ENCODE assay signal across 8 cellular contexts in the genomic region with DNA sequence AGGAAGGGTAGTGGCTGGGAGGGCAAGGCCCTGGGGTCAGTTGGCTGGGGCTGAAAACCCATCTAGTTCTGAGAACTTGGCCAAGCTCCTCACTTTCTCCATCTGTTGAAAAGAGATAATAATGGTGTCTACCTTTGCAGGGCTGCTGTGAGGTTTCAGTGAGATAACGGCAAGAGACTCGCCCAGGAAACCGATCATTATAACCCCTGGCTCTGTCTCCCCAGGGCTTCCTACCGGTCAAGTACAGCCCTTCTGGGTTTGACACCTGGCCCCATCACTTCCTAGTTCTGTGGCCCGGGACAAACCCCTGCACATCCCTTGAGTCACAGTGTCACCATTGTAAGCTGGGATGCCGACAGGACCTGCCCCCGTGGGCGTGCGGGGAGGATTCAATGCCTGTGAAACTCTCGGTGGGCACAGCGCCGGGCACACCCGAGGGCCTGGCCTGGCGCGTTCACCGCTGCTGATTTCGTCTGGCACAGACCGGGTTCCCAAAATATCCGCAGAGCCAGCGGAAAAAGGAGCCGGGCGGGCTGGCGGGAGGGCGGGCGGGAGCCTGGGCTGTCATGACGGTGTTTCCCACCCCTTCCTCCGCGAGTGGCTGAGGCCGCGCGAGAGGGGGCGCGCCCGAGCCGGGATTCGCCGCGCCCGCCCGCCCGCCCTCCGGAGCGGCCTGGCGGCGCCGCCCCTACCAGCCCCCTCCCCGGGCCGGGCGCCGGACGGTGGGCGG. TPM values are rescaled to one million over a fixed set of nuclear protein-coding genes. Genes with fewer than 3 reads are reported as not detected.
DNase-seq lines count a peak whose midpoint lies in the region; ATAC-seq and TF ChIP-seq lines count a peak whose summit lies in the region.

No MANE protein-coding gene starts in this region.

- TF ChIP-seq POLR2A in IMR-90 (IDR thresholded peaks at IDR 0.05; ENCODE audit: low read depth, low read length) (no peak), suprapubic skin (IDR thresholded peaks at IDR 0.05) (no peak)

- H3K4me3 Mint-ChIP-seq in CD4-positive, alpha-beta T cell, result peak overlapping the region; percentile 91
- peak overlapping the region; percentile 80 for H3K4me3 Mint-ChIP-seq in activated naive CD4-positive, alpha-beta T cell treated with anti-CD3 and anti-CD28 coated beads for 36 hours

- H2BK15ac ChIP-seq in IMR-90 (ENCODE audit: low read depth, low read length), result no peak overlapping the region

- H2BK5ac ChIP-seq in IMR-90 (ENCODE audit: low read depth, low read length, poor library complexity, severe bottlenecking), result peak overlapping the region; percentile 93

- peak overlapping the region; percentile 49 for H2AK5ac ChIP-seq in IMR-90 (ENCODE audit: low read depth, low read length)

- peak overlapping the region in 1 of 2 experiments; percentile 84; a peak in 2 of 4 replicates for H4K8ac ChIP-seq in IMR-90 (ENCODE audit: low read depth in 2 of 2, low read length in 2 of 2)

- H4K20me1 ChIP-seq in IMR-90 (ENCODE audit: insufficient read depth, low read length), result peaks cover 17% of the 10 kb centered on the region

- no peak for TF ChIP-seq CTCF in CD4-positive, alpha-beta T cell (IDR thresholded peaks at IDR 0.05)
- TF ChIP-seq CTCF in IMR-90 (conservative IDR thresholded peaks at IDR 0.05; ENCODE audit: low read depth, low read length), result no peak
- TF ChIP-seq CTCF in neutrophil (IDR thresholded peaks at IDR 0.05), result no peak
- TF ChIP-seq CTCF in suprapubic skin (IDR thresholded peaks at IDR 0.05), result peak in 1 of 2 donors; percentile 19

- CTCF ChIA-PET in CD4-positive, alpha-beta T cell (lab: Charles Lee), result interaction anchor here (1.0 to 1.3 kb wide), 2 partner anchors 23 to 70 kb away, joined by 4 to 5 read pairs; a partner anchor contains a TSS
- CTCF ChIA-PET in IMR-90 (lab: Yijun Ruan, JAX), result no interaction called here
- CTCF ChIA-PET in activated naive CD4-positive, alpha-beta T cell treated with anti-CD3 and anti-CD28 coated beads for 36 hours (lab: Charles Lee), result interaction anchor here (1.0 kb wide), 1 partner anchor 37 kb away, joined by 4 read pairs; no protein-coding TSS in a partner anchor

- no peaks in the 10 kb centered on the region for H3K9me3 Mint-ChIP-seq in CD4-positive, alpha-beta T cell
- no peaks in the 10 kb centered on the region for H3K9me3 Mint-ChIP-seq in activated naive CD4-positive, alpha-beta T cell treated with anti-CD3 and anti-CD28 coated beads for 36 hours

- H3K14ac ChIP-seq in IMR-90 (replicated peaks; ENCODE audit: low read depth, low read length), result peak overlapping the region; percentile 38; the same call in 1 of the 2 replicates

- peak overlapping the region; percentile 65 for H3K4ac ChIP-seq in IMR-90 (ENCODE audit: low read depth, low read length)

- no peaks in the 10 kb centered on the region for H3K9me3 ChIP-seq in CD4-positive, alpha-beta T cell (ENCODE audit: control insufficient read depth, low read length)
- H3K9me3 ChIP-seq in IMR-90 (ENCODE audit: control insufficient read depth, insufficient read depth, low read length) (no peaks in the 10 kb centered on the region), SJCRH30 (replicated peaks) (no peaks in the 10 kb centered on the region), neutrophil (no peaks in the 10 kb centered on the region), suprapubic skin (no peaks in the 10 kb centered on the region)

- no peak overlapping the region; the same call in 1 of the 2 replicates for H2BK20ac ChIP-seq in IMR-90 (ENCODE audit: low read depth, low read length)

- H3K27ac Mint-ChIP-seq in CD4-positive, alpha-beta T cell, result peak overlapping the region; percentile 73
- H3K27ac Mint-ChIP-seq in activated naive CD4-positive, alpha-beta T cell treated with anti-CD3 and anti-CD28 coated beads for 36 hours, result peak overlapping the region; percentile 81

- peak overlapping the region; percentile 77 for H2AK9ac ChIP-seq in IMR-90 (replicated peaks; ENCODE audit: low read depth, low read length, poor library complexity)

- no peaks in the 10 kb centered on the region for H3K27me3 ChIP-seq in CD4-positive, alpha-beta T cell (ENCODE audit: control insufficient read depth, insufficient read depth, low read length)
- H3K27me3 ChIP-seq in IMR-90 (ENCODE audit: control insufficient read depth, insufficient read depth, low read length), result no peaks in the 10 kb centered on the region
- H3K27me3 ChIP-seq in SJCRH30, result no peaks in the 10 kb centered on the region
- H3K27me3 ChIP-seq in neutrophil, result no peaks in the 10 kb centered on the region
- no peaks in the 10 kb centered on the region for H3K27me3 ChIP-seq in suprapubic skin

- intact Hi-C loops in CD4-positive, alpha-beta T cell (cut with DNase I, micrococcal nuclease), result loop anchor here (2.0 to 10.0 kb wide), 4 partner anchors 24 to 634 kb away; a partner anchor contains a TSS
- intact Hi-C loops in IMR-90 (cut with micrococcal nuclease), result loop anchor here (10.0 kb wide), 1 partner anchor 414 kb away; a partner anchor contains a TSS
- intact Hi-C loops in activated naive CD4-positive, alpha-beta T cell treated with anti-CD3 and anti-CD28 coated beads for 36 hours (cut with micrococcal nuclease), result loop anchor here (1.0 to 2.0 kb wide), 5 partner anchors 23 to 414 kb away; a partner anchor contains a TSS

- dilution Hi-C loops in IMR-90 (cut with HindIII; ENCODE audit: low sequenced_read_pairs, unreplicated experiment), result no loop called here

- peaks cover 18% of the 10 kb centered on the region; the same call in 1 of the 2 replicates for H3K9me1 ChIP-seq in IMR-90 (ENCODE audit: insufficient read depth, low read length)

- POLR2A ChIA-PET in CD4-positive, alpha-beta T cell (lab: Charles Lee), result interaction anchor here (1.4 to 2.6 kb wide), 3 partner anchors 23 to 194 kb away, joined by 3 to 14 read pairs (median 4); a partner anchor contains a TSS
- POLR2A ChIA-PET in IMR-90 (lab: Charles Lee; ENCODE audit: unreplicated experiment), result interaction anchor here (0.5 kb wide), 1 partner anchor 196 kb away, joined by 11 read pairs; a partner anchor contains a TSS

- H2BK120ac ChIP-seq in IMR-90 (ENCODE audit: low read depth, low read length), result no peak overlapping the region

- H3K56ac ChIP-seq in IMR-90 (ENCODE audit: extremely low read depth, insufficient read depth, low read length), result peak overlapping the region; percentile 57

- in situ Hi-C loops in IMR-90 (cut with MboI; ENCODE audit: low sequenced_read_pairs), result no loop called here

- no peaks in the 10 kb centered on the region for H3K27me3 Mint-ChIP-seq in CD4-positive, alpha-beta T cell
- H3K27me3 Mint-ChIP-seq in activated naive CD4-positive, alpha-beta T cell treated with anti-CD3 and anti-CD28 coated beads for 36 hours (ENCODE audit: low read depth), result no peaks in the 10 kb centered on the region

- H3K4me1 ChIP-seq in IMR-90 (ENCODE audit: control insufficient read depth, insufficient read depth, low read length), result peaks cover 13% of the 10 kb centered on the region
- peaks cover 12% of the 10 kb centered on the region for H3K4me1 ChIP-seq in SJCRH30
- H3K4me1 ChIP-seq in neutrophil (ENCODE audit: control insufficient read depth in 1 of 2, insufficient read depth in 1 of 2, low read depth in 1 of 2, low read length in 1 of 2), result peaks cover 68 to 69% of the 10 kb centered on the region in 2 experiments
- H3K4me1 ChIP-seq in suprapubic skin, result peaks cover 59% of the 10 kb centered on the region

- BruUV-seq in IMR-90 (replicated peaks; lab: Mats Ljungman, UMichigan), result no TSS peak

- peaks cover 34% of the 10 kb centered on the region for H3K36me3 Mint-ChIP-seq in CD4-positive, alpha-beta T cell (ENCODE audit: low read depth)
- H3K36me3 Mint-ChIP-seq in activated naive CD4-positive, alpha-beta T cell treated with anti-CD3 and anti-CD28 coated beads for 36 hours (ENCODE audit: low read depth), result peaks cover 28% of the 10 kb centered on the region

- no peak for TF ChIP-seq EP300 in suprapubic skin (IDR thresholded peaks at IDR 0.05)

- no peak overlapping the region for H4K91ac ChIP-seq in IMR-90 (ENCODE audit: insufficient read depth, low read depth, low read length)

- peak overlapping the region; percentile 99 for H3K4me2 ChIP-seq in IMR-90 (ENCODE audit: low read depth, low read length)

- peak overlapping the region; percentile 86 for H3K18ac ChIP-seq in IMR-90 (ENCODE audit: low read depth, low read length)

- peak overlapping the region; percentile 67; the same call in 1 of the 2 replicates for H3K23ac ChIP-seq in IMR-90 (ENCODE audit: low read depth, low read length)

- H3K36me3 ChIP-seq in IMR-90 (ENCODE audit: control insufficient read depth, insufficient read depth, low read length) (peaks cover 28% of the 10 kb centered on the region), SJCRH30 (peaks cover 19% of the 10 kb centered on the region), neutrophil (peaks cover 19% of the 10 kb centered on the region), suprapubic skin (peaks cover 13% of the 10 kb centered on the region)

- DNase-seq in CD4-positive, alpha-beta T cell, result peak; percentile 34 to 80 (median 62)
- DNase-seq in IMR-90 (peak; percentile 52), SJCRH30 (peak; percentile 65 to 74), germinal center (ENCODE audit: low spot score) (peak; percentile 90), suprapubic skin (ENCODE audit: low spot score in 2 of 2) (peak; percentile 84 to 87)
- DNase-seq in activated naive CD4-positive, alpha-beta T cell treated with anti-CD3 and anti-CD28 coated beads for 36 hours, result peak; percentile 85

- peak overlapping the region; percentile 93 for H3K9ac ChIP-seq in IMR-90 (ENCODE audit: low read depth, low read length)

- peak overlapping the region; percentile 53 for H3K27ac ChIP-seq in CD4-positive, alpha-beta T cell (ENCODE audit: low read depth, low read length)
- H3K27ac ChIP-seq in IMR-90 (ENCODE audit: insufficient read depth, low read length) (peak overlapping the region; percentile 85), SJCRH30 (peak overlapping the region; percentile 47; the same call in 1 of the 2 replicates), neutrophil (peak overlapping the region; percentile 90), suprapubic skin (peak overlapping the region; percentile 86)

- 1% methylated on average over 11 of the region's 52 CpGs; no CpG with 5 or more reads in 1 of the 2 experiments for WGBS in IMR-90 (ENCODE audit: extremely low coverage in 2 of 2, insufficient read length in 1 of 2), 2 experiments
- WGBS in suprapubic skin, result 0% methylated on average over 5 of the region's 52 CpGs

- peak overlapping the region; percentile 85 for H4K5ac ChIP-seq in IMR-90 (ENCODE audit: low read depth, low read length)

- H2AFZ ChIP-seq in IMR-90 (replicated peaks; ENCODE audit: low read length, poor library complexity), result peak overlapping the region; percentile 99

- H3K4me1 Mint-ChIP-seq in CD4-positive, alpha-beta T cell (ENCODE audit: low read depth), result peaks cover 52% of the 10 kb centered on the region
- peaks cover 31% of the 10 kb centered on the region for H3K4me1 Mint-ChIP-seq in activated naive CD4-positive, alpha-beta T cell treated with anti-CD3 and anti-CD28 coated beads for 36 hours (ENCODE audit: low read depth)

- H3K4me3 ChIP-seq in IMR-90 (ENCODE audit: insufficient read depth, low read depth, low read length), result peak overlapping the region; percentile 99
- peak overlapping the region; percentile 69 for H3K4me3 ChIP-seq in SJCRH30
- H3K4me3 ChIP-seq in neutrophil (ENCODE audit: low read depth in 1 of 2, low read length in 1 of 2), result peak overlapping the region; percentile 77 to 84
- H3K4me3 ChIP-seq in suprapubic skin, result peak overlapping the region; percentile 73

- peak; percentile 61 for ATAC-seq in CD4-positive, alpha-beta T cell (ENCODE audit: poor library complexity)
- ATAC-seq in GM19452 (IDR thresholded peaks at IDR 0.05; ENCODE audit: unreplicated experiment), result peak; percentile 37
- peak; percentile 62 for ATAC-seq in IMR-90 (ENCODE audit: low read depth)

- no peak for TF ChIP-seq RAD21 in IMR-90 (IDR thresholded peaks at IDR 0.05; ENCODE audit: low read length)

- H3K79me1 ChIP-seq in IMR-90 (ENCODE audit: low read depth in 1 of 2, low read length in 2 of 2), result peaks cover 43 to 75% of the 10 kb centered on the region in 2 experiments

RNA-seq across cellular contexts. Expression of a gene that starts 4.5 kb away (rescaled TPM):
- total RNA-seq in CD4-positive, alpha-beta T cell, result 10 to 100 TPM; 28.3 to 30.9 TPM
- 26.0 and 32.2 TPM in 2 replicates for total RNA-seq in IMR-90 (2012; rRNA removed)
- polyA plus RNA-seq in IMR-90 (2012; rRNA removed), result 28.3 and 30.3 TPM in 2 replicates
- 16.3 and 17.9 TPM in 2 replicates for polyA plus RNA-seq in IMR-90 (2012; cell fraction: cytosol; rRNA removed)
- 47.8 and 61.5 TPM in 2 replicates for polyA plus RNA-seq in IMR-90 (2012; cell fraction: nucleus; rRNA removed; ENCODE audit: low replicate concordance)
- total RNA-seq in SJCRH30 (2014; rRNA removed; shearing (Covaris generic)), result 43.6 and 53.5 TPM in 2 replicates
- total RNA-seq in activated naive CD4-positive, alpha-beta T cell treated with anti-CD3 and anti-CD28 coated beads for 36 hours, result 10 to 100 TPM; 54.0 to 55.1 TPM
- total RNA-seq in suprapubic skin, result 10 to 100 TPM; 52.2 to 70.1 (median 60.8) TPM

RNA-seq across cellular contexts. Expression of a gene that starts 23.7 kb away (rescaled TPM):
- 10 to 100 TPM; 21.3 to 21.9 TPM for total RNA-seq in CD4-positive, alpha-beta T cell
- 24.9 and 43.0 TPM in 2 replicates for total RNA-seq in IMR-90 (2012; rRNA removed)
- 4.1 and 5.3 TPM in 2 replicates for polyA plus RNA-seq in IMR-90 (2012; rRNA removed)
- polyA plus RNA-seq in IMR-90 (2012; cell fraction: cytosol; rRNA removed), result 1.5 TPM in 2 replicates
- 2.1 and 6.2 TPM in 2 replicates for polyA plus RNA-seq in IMR-90 (2012; cell fraction: nucleus; rRNA removed; ENCODE audit: low replicate concordance)
- 38.4 and 40.8 TPM in 2 replicates for total RNA-seq in SJCRH30 (2014; rRNA removed; shearing (Covaris generic))
- 10 to 100 TPM; 40.4 to 43.0 TPM for total RNA-seq in activated naive CD4-positive, alpha-beta T cell treated with anti-CD3 and anti-CD28 coated beads for 36 hours
- total RNA-seq in suprapubic skin, result 10 to 100 TPM; 18.2 to 26.6 (median 25.8) TPM

RNA-seq across cellular contexts. Expression of a gene that starts 48.1 kb away (rescaled TPM):
- 1 to 10 TPM; 4.9 to 5.5 TPM for total RNA-seq in CD4-positive, alpha-beta T cell
- 1.8 and 2.2 TPM in 2 replicates for total RNA-seq in IMR-90 (2012; rRNA removed)
- 2.1 and 2.2 TPM in 2 replicates for polyA plus RNA-seq in IMR-90 (2012; rRNA removed)
- polyA plus RNA-seq in IMR-90 (2012; cell fraction: cytosol; rRNA removed), result 2.0 TPM in 2 replicates
- polyA plus RNA-seq in IMR-90 (2012; cell fraction: nucleus; rRNA removed; ENCODE audit: low replicate concordance), result 0.61 and 0.91 TPM in 2 replicates
- 1.8 and 2.2 TPM in 2 replicates for total RNA-seq in SJCRH30 (2014; rRNA removed; shearing (Covaris generic))
- 1 to 10 TPM; 8.1 to 9.1 TPM for total RNA-seq in activated naive CD4-positive, alpha-beta T cell treated with anti-CD3 and anti-CD28 coated beads for 36 hours
- total RNA-seq in suprapubic skin, result 1 to 10 TPM; 3.2 to 6.1 (median 4.3) TPM

Comparison
In these comparisons a context has a peak if more than half of its experiments do, and no peak if none do; other contexts are left out.
1. Peak in every context shown above with its lines: DNase-seq, ATAC-seq, H3K4me3 ChIP-seq and H3K27ac ChIP-seq.